8 cellular contexts compared by ENCODE assay signal in genomic region chr1:22752339-22752738, GRCh38. TPM values are rescaled to one million over a fixed set of nuclear protein-coding genes. Genes with fewer than 3 reads are reported as not detected.
"Had no signal": no experiment of that assay in that cellular context is flagged by ENCODE, and none has a peak within 500 bp of the region (broad histone marks: within the 10 kb centered on the region; RNA-seq: fewer than 3 reads in every experiment).

No MANE protein-coding gene starts in this region.

- H3K4me3 ChIP-seq: GM23338 had no signal

- DNase-seq: H9, HCEC 1CT had no signal

- ATAC-seq: GM23338, HepG2 had no signal

- H3K27ac ChIP-seq: HL-60 had no signal

- FAIRE-seq: H1, H54, HepG2 had no signal

RNA-seq across cellular contexts. Expression of gene EPHB2, which starts 41.7 kb away (rescaled TPM):
- polyA plus RNA-seq: IgD-negative memory B cell had no signal
